3 cellular contexts compared by ENCODE assay signal in the genomic region with DNA sequence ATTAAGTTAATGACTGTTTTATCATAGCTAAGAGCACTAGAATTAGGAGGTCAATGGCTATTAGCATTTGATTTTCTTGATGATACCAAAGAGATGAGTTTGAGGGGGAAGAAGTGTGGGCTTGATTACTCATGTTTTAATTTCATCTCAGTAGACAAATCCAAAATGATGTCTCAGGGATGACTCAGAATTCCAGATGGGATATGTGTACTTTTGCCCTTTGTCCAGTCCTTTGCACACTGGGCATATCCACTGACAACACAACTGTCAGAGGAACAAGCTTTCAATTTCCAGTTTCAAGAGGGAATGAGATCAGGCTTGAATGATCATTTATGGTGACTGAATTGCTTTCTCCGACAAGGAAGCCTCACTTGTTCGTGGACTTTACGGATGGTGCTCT.
TF ChIP-seq lines count a peak whose summit lies in the region.

No MANE protein-coding gene starts in this region.

TF ChIP-seq in liver, 16 proteins besides CTCF, POLR2A, EP300 and RAD21:
- TF ChIP-seq TAF1 (conservative IDR thresholded peaks at IDR 0.05) (no peak), NR2F2 (IDR thresholded peaks at IDR 0.05) (no peak), EGR1 (IDR thresholded peaks at IDR 0.05; ENCODE audit: low read depth in 2 of 2) (no peak), FOXA1 (IDR thresholded peaks at IDR 0.05) (no peak), SP1 (IDR thresholded peaks at IDR 0.05) (no peak), HNF4G (IDR thresholded peaks at IDR 0.05) (no peak), JUND (IDR thresholded peaks at IDR 0.05) (peak in 1 of 2 donors; percentile 75), GABPA (IDR thresholded peaks at IDR 0.05 in 1 of 2, conservative IDR thresholded peaks at IDR 0.05 in 1 of 2) (no peak), FOXA2 (IDR thresholded peaks at IDR 0.05) (no peak), RXRA (IDR thresholded peaks at IDR 0.05) (peak in 1 of 2 donors; percentile 19), HNF4A (conservative IDR thresholded peaks at IDR 0.05) (peak; percentile 41 to 89)
- TF ChIP-seq, protein P1, sequence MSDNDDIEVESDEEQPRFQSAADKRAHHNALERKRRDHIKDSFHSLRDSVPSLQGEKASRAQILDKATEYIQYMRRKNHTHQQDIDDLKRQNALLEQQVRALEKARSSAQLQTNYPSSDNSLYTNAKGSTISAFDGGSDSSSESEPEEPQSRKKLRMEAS (IDR thresholded peaks at IDR 0.05): no peak
- TF ChIP-seq, protein P2, sequence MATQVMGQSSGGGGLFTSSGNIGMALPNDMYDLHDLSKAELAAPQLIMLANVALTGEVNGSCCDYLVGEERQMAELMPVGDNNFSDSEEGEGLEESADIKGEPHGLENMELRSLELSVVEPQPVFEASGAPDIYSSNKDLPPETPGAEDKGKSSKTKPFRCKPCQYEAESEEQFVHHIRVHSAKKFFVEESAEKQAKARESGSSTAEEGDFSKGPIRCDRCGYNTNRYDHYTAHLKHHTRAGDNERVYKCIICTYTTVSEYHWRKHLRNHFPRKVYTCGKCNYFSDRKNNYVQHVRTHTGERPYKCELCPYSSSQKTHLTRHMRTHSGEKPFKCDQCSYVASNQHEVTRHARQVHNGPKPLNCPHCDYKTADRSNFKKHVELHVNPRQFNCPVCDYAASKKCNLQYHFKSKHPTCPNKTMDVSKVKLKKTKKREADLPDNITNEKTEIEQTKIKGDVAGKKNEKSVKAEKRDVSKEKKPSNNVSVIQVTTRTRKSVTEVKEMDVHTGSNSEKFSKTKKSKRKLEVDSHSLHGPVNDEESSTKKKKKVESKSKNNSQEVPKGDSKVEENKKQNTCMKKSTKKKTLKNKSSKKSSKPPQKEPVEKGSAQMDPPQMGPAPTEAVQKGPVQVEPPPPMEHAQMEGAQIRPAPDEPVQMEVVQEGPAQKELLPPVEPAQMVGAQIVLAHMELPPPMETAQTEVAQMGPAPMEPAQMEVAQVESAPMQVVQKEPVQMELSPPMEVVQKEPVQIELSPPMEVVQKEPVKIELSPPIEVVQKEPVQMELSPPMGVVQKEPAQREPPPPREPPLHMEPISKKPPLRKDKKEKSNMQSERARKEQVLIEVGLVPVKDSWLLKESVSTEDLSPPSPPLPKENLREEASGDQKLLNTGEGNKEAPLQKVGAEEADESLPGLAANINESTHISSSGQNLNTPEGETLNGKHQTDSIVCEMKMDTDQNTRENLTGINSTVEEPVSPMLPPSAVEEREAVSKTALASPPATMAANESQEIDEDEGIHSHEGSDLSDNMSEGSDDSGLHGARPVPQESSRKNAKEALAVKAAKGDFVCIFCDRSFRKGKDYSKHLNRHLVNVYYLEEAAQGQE (IDR thresholded peaks at IDR 0.05): no peak
- TF ChIP-seq, protein P3, sequence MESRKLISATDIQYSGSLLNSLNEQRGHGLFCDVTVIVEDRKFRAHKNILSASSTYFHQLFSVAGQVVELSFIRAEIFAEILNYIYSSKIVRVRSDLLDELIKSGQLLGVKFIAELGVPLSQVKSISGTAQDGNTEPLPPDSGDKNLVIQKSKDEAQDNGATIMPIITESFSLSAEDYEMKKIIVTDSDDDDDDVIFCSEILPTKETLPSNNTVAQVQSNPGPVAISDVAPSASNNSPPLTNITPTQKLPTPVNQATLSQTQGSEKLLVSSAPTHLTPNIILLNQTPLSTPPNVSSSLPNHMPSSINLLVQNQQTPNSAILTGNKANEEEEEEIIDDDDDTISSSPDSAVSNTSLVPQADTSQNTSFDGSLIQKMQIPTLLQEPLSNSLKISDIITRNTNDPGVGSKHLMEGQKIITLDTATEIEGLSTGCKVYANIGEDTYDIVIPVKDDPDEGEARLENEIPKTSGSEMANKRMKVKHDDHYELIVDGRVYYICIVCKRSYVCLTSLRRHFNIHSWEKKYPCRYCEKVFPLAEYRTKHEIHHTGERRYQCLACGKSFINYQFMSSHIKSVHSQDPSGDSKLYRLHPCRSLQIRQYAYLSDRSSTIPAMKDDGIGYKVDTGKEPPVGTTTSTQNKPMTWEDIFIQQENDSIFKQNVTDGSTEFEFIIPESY (IDR thresholded peaks at IDR 0.05): no peak

TF ChIP-seq in HepG2, 621 proteins besides CTCF, POLR2A, EP300 and RAD21:
- no peak for TF ChIP-seq FOXO1 (CRISPR knock-in tag; IDR thresholded peaks at IDR 0.05)
- TF ChIP-seq MTA3 (CRISPR knock-in tag; IDR thresholded peaks at IDR 0.05): no peak
- no peak for TF ChIP-seq SP140L (CRISPR knock-in tag; IDR thresholded peaks at IDR 0.05; ENCODE audit: borderline replicate concordance)
- no peak for TF ChIP-seq NKX3-1 (CRISPR knock-in tag; IDR thresholded peaks at IDR 0.05)
- no peak for TF ChIP-seq ZNF879 (CRISPR knock-in tag; IDR thresholded peaks at IDR 0.05)
- no peak for TF ChIP-seq SIN3A (IDR thresholded peaks at IDR 0.05; ENCODE audit: borderline replicate concordance, low read depth, low read length)
- TF ChIP-seq TARDBP (CRISPR knock-in tag; IDR thresholded peaks at IDR 0.05): no peak
- TF ChIP-seq ZNF619 (CRISPR knock-in tag; IDR thresholded peaks at IDR 0.05): no peak
- TF ChIP-seq HNF4G (IDR thresholded peaks at IDR 0.05; ENCODE audit: borderline replicate concordance, low read depth, low read length): no peak
- no peak for TF ChIP-seq HNF4G (CRISPR knock-in tag; IDR thresholded peaks at IDR 0.05; ENCODE audit: borderline replicate concordance, low read depth)
TF ChIP-seq in HepG2: peak in this region for 0.

TF ChIP-seq in SK-N-SH, 30 proteins besides CTCF, POLR2A, EP300 and RAD21:
- no peak for TF ChIP-seq YY1 (IDR thresholded peaks at IDR 0.05; ENCODE audit: low read depth)
- TF ChIP-seq FOSL2 (IDR thresholded peaks at IDR 0.05; ENCODE audit: borderline replicate concordance, low read depth): peak; percentile 83; the same call in 1 of the 2 replicates
- no peak for TF ChIP-seq SMC3 (IDR thresholded peaks at IDR 0.05; ENCODE audit: low read depth, low read length)
- TF ChIP-seq NRF1 (IDR thresholded peaks at IDR 0.05; ENCODE audit: low read depth, low read length): no peak
- no peak for TF ChIP-seq RFX5 (IDR thresholded peaks at IDR 0.05; ENCODE audit: low read length)
- TF ChIP-seq RCOR1 (IDR thresholded peaks at IDR 0.05; ENCODE audit: low read length): no peak
- no peak for TF ChIP-seq TAF1 (IDR thresholded peaks at IDR 0.05; ENCODE audit: borderline replicate concordance, low read depth, low read length)
- TF ChIP-seq TCF12 (IDR thresholded peaks at IDR 0.05): peak; percentile 79
- no peak; the same call in 1 of the 2 replicates for TF ChIP-seq NFIC (IDR thresholded peaks at IDR 0.05; ENCODE audit: borderline replicate concordance)
- TF ChIP-seq GABPA (IDR thresholded peaks at IDR 0.05; ENCODE audit: low read depth): no peak
- TF ChIP-seq, protein P1 (IDR thresholded peaks at IDR 0.05; ENCODE audit: low read depth): no peak
- no peak for TF ChIP-seq POLR2AphosphoS5 (IDR thresholded peaks at IDR 0.05; ENCODE audit: low read depth, low read length)
- TF ChIP-seq, protein P2 (IDR thresholded peaks at IDR 0.05; ENCODE audit: low read depth, low read length): no peak
- TF ChIP-seq JUND (IDR thresholded peaks at IDR 0.05): peak; percentile 78
- TF ChIP-seq, protein P4, sequence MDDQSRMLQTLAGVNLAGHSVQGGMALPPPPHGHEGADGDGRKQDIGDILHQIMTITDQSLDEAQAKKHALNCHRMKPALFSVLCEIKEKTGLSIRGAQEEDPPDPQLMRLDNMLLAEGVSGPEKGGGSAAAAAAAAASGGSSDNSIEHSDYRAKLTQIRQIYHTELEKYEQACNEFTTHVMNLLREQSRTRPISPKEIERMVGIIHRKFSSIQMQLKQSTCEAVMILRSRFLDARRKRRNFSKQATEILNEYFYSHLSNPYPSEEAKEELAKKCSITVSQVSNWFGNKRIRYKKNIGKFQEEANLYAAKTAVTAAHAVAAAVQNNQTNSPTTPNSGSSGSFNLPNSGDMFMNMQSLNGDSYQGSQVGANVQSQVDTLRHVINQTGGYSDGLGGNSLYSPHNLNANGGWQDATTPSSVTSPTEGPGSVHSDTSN (IDR thresholded peaks at IDR 0.05): peak; percentile 65
- TF ChIP-seq FOXJ3 (CRISPR knock-in tag; IDR thresholded peaks at IDR 0.05): no peak
- TF ChIP-seq MEF2A (IDR thresholded peaks at IDR 0.05; ENCODE audit: borderline replicate concordance, low read depth): peak; percentile 26; the same call in 1 of the 2 replicates
- no peak for TF ChIP-seq GATA2 (CRISPR knock-in tag; IDR thresholded peaks at IDR 0.05)
- no peak for TF ChIP-seq TEAD4 (IDR thresholded peaks at IDR 0.05; ENCODE audit: borderline replicate concordance, insufficient read depth)
- TF ChIP-seq, protein P5, sequence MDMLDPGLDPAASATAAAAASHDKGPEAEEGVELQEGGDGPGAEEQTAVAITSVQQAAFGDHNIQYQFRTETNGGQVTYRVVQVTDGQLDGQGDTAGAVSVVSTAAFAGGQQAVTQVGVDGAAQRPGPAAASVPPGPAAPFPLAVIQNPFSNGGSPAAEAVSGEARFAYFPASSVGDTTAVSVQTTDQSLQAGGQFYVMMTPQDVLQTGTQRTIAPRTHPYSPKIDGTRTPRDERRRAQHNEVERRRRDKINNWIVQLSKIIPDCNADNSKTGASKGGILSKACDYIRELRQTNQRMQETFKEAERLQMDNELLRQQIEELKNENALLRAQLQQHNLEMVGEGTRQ (IDR thresholded peaks at IDR 0.05; ENCODE audit: borderline replicate concordance, low read depth, low read length): no peak
- TF ChIP-seq EZH2phosphoT487 (IDR thresholded peaks at IDR 0.05; ENCODE audit: borderline replicate concordance, low read depth): no peak
- no peak for TF ChIP-seq CHD2 (IDR thresholded peaks at IDR 0.05; ENCODE audit: low read length, partially characterized antibody)
- peak; percentile 68; the same call in 1 of the 2 replicates for TF ChIP-seq RXRA (IDR thresholded peaks at IDR 0.05; ENCODE audit: borderline replicate concordance, low read depth)
- TF ChIP-seq, protein P6, sequence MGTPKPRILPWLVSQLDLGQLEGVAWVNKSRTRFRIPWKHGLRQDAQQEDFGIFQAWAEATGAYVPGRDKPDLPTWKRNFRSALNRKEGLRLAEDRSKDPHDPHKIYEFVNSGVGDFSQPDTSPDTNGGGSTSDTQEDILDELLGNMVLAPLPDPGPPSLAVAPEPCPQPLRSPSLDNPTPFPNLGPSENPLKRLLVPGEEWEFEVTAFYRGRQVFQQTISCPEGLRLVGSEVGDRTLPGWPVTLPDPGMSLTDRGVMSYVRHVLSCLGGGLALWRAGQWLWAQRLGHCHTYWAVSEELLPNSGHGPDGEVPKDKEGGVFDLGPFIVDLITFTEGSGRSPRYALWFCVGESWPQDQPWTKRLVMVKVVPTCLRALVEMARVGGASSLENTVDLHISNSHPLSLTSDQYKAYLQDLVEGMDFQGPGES (IDR thresholded peaks at IDR 0.05; ENCODE audit: low read depth, low read length): no peak
- no peak for TF ChIP-seq ELF1 (IDR thresholded peaks at IDR 0.05)
- TF ChIP-seq, protein P7, sequence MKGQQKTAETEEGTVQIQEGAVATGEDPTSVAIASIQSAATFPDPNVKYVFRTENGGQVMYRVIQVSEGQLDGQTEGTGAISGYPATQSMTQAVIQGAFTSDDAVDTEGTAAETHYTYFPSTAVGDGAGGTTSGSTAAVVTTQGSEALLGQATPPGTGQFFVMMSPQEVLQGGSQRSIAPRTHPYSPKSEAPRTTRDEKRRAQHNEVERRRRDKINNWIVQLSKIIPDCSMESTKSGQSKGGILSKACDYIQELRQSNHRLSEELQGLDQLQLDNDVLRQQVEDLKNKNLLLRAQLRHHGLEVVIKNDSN (IDR thresholded peaks at IDR 0.05; ENCODE audit: borderline replicate concordance, low read depth): no peak
- TF ChIP-seq, protein P3 (IDR thresholded peaks at IDR 0.05; ENCODE audit: borderline replicate concordance, low read depth): no peak
- no peak for TF ChIP-seq SIN3A (IDR thresholded peaks at IDR 0.05; ENCODE audit: borderline replicate concordance, low read depth, low read length)
- 0 out of 2 replicates have a peak, but pooled peaks have one; percentile 19 for TF ChIP-seq FOXM1 (IDR thresholded peaks at IDR 0.05; ENCODE audit: low read depth)
- no peak for TF ChIP-seq MXI1 (IDR thresholded peaks at IDR 0.05; ENCODE audit: low read depth, low read length)
